Comparison of ENCODE assay signal across 8 cellular contexts in the genomic region with DNA sequence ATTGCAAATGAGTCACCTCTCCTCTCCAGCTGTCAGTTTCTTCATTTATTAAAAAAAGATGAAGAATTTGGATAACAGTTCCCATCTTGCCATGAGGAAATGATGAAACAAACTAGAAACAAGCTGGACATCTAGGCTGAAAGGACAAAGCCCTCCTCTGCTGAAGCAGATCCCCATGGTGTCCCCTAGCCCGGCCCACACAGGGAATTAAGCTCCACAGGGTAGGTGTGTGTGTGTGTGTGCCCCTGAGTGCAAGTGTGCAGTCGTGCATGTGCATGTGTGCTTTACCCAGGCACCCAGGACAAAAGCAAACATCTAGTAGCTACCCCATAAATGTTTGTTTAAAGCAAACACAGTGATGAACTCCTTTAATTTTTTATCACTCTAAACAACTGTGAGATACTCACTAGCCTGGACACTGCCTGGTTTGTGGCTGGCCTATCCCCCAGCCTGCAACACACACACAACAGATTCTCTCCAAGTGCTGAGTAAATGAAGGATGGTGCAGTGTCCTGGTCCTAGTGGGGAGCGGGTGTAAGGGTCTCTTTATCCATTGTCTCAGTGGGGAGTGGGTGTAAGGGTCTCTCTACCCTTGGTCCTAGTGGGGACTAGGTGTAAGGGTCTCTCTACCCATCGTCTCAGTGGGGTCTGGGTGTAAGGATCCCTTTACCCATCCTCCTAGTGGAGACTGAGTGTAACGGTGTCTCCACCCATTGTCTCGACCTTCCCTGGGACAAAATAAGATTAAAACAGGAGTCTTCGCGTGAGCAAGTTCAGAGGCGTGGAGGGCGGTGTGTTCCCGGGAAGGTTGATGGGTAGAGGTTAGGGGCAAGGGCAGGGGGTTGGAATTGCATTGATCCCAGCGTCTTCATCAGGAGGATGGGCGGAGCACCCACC. TPM values are rescaled to one million over a fixed set of nuclear protein-coding genes. Genes with fewer than 3 reads are reported as not detected.
DNase-seq lines count a peak whose midpoint lies in the region; ATAC-seq, FAIRE-seq and TF ChIP-seq lines count a peak whose summit lies in the region.

No MANE protein-coding gene starts in this region.

- no TSS peak for BruUV-seq in GM12878 (replicated peaks; lab: Mats Ljungman, UMichigan)

- no peaks in the 10 kb centered on the region for H4K20me1 ChIP-seq in GM12878 (ENCODE audit: control insufficient read depth, insufficient read depth)

- 15% methylated on average over 13 of the region's 13 CpGs for WGBS in GM12878 (ENCODE audit: insufficient coverage, insufficient replicate concordance, low lambda C conversion rate, missing lambda C conversion rate)

- RAD21 ChIA-PET in GM12878 (lab: Charles Lee; ENCODE audit: unreplicated experiment) = no interaction called here

- H3K9ac ChIP-seq in GM12878 (ENCODE audit: control insufficient read depth, insufficient read depth, low read length) (peak overlapping the region; percentile 10; the same call in 1 of the 2 replicates), stomach smooth muscle (ENCODE audit: low read length in 2 of 2) (peak overlapping the region; percentile 42 to 68)

- FAIRE-seq in HTR-8/SVneo (lab: Jason Lieb, UNC) = no peak
- no peak for FAIRE-seq in GM12878 (lab: Jason Lieb, UNC)

- H3K79me2 ChIP-seq in GM12878 (ENCODE audit: control insufficient read depth, insufficient read depth, low read length) = peaks cover 15% of the 10 kb centered on the region

- H3K27ac ChIP-seq in GM12878 (ENCODE audit: control insufficient read depth, insufficient read depth) (peak overlapping the region; percentile 27), stomach smooth muscle (ENCODE audit: low read length) (peak overlapping the region; percentile 80)

- H2AFZ ChIP-seq in GM12878 (ENCODE audit: control insufficient read depth, low read depth, low read length) = peak overlapping the region; percentile 68

- SMC1A ChIA-PET in GM12878 (lab: Charles Lee; ENCODE audit: uncharacterized antibody, unreplicated experiment) = interaction anchor here (2.7 kb wide), 1 partner anchor 8 kb away, joined by 10 read pairs; no protein-coding TSS in a partner anchor

- CTCF ChIA-PET in GM12878 (lab: Yijun Ruan, JAX) = interaction anchor here (0.6 to 1.7 kb wide), 3 partner anchors 13 to 78 kb away, joined by 3 to 4 read pairs (median 3); no protein-coding TSS in a partner anchor

- H3K9me3 ChIP-seq in BE2C = peaks cover 3% of the 10 kb centered on the region; the same call in 1 of the 2 replicates
- peaks cover 4% of the 10 kb centered on the region; the same call in 2 of the 3 replicates for H3K9me3 ChIP-seq in GM12878 (replicated peaks; ENCODE audit: control insufficient read depth, insufficient read depth, low read length)
- H3K9me3 ChIP-seq in stomach smooth muscle (ENCODE audit: control insufficient read depth in 2 of 2, low read length in 2 of 2) = peaks cover 3% of the 10 kb centered on the region in 2 donors

- POLR2A ChIA-PET in GM12878 (lab: Charles Lee) = no interaction called here

- no peak for TF ChIP-seq EP300 in GM12878 (IDR thresholded peaks at IDR 0.05; ENCODE audit: borderline replicate concordance in 1 of 2, control insufficient read depth in 1 of 2, low read depth in 2 of 2, low read length in 2 of 2)

- TF ChIP-seq POLR2A in GM12878 (IDR thresholded peaks at IDR 0.05; ENCODE audit: low read depth, low read length) = no peak

- H3K4me1 ChIP-seq in BE2C = no peaks in the 10 kb centered on the region
- H3K4me1 ChIP-seq in GM12878 (ENCODE audit: control insufficient read depth, insufficient read depth, low read length) = peaks cover 3% of the 10 kb centered on the region; the same call in 1 of the 2 replicates
- H3K4me1 ChIP-seq in stomach smooth muscle (ENCODE audit: control insufficient read depth, insufficient read depth, low read length) = peaks cover 51% of the 10 kb centered on the region

- H3K4me3 ChIP-seq in BE2C (ENCODE audit: low read depth, low read length) (peak overlapping the region; percentile 45), GM12878 (peak overlapping the region; percentile 44; the same call in 1 of the 2 replicates), stomach smooth muscle (ENCODE audit: low read length in 2 of 2) (peak overlapping the region; percentile 48 to 86)

- H3K27me3 ChIP-seq in BE2C = peaks cover 54% of the 10 kb centered on the region
- no peaks in the 10 kb centered on the region for H3K27me3 ChIP-seq in GM12878 (replicated peaks in 1 of 2; ENCODE audit: control insufficient read depth in 2 of 2, insufficient read depth in 2 of 2, low read length in 1 of 2)
- no peaks in the 10 kb centered on the region for H3K27me3 ChIP-seq in stomach smooth muscle (ENCODE audit: control insufficient read depth in 1 of 2, insufficient read depth in 2 of 2, low read length in 2 of 2)

- peak; percentile 21; the same call in 1 of the 2 replicates for TF ChIP-seq CTCF in BE2C (IDR thresholded peaks at IDR 0.05; ENCODE audit: low read depth, low read length)
- TF ChIP-seq CTCF in GM12878 (IDR thresholded peaks at IDR 0.05 in 2 of 3, conservative IDR thresholded peaks at IDR 0.05 in 1 of 3; ENCODE audit: control insufficient read depth in 2 of 3, extremely low read depth in 1 of 3, insufficient read depth in 1 of 3, low read depth in 3 of 3, low read length in 3 of 3) = peak in 2 of 3 experiments; percentile 23 to 29; a peak in 3 of 6 replicates

- intact Hi-C loops in GM12878 (cut with micrococcal nuclease; ENCODE audit: unreplicated experiment) = loop anchor here (10.0 kb wide), 2 partner anchors 316 to 474 kb away; no protein-coding TSS in a partner anchor

- TF ChIP-seq RAD21 in GM12878 (IDR thresholded peaks at IDR 0.05; ENCODE audit: insufficient read depth, low read depth, low read length) = no peak

- in situ Hi-C loops in GM12878 (cut with MboI) = no loop called here

- H3K36me3 ChIP-seq in BE2C = no peaks in the 10 kb centered on the region
- H3K36me3 ChIP-seq in GM12878 (ENCODE audit: control insufficient read depth in 2 of 2, insufficient read depth in 2 of 2, low read length in 1 of 2) = no peaks in the 10 kb centered on the region
- H3K36me3 ChIP-seq in stomach smooth muscle (ENCODE audit: control insufficient read depth in 2 of 2, insufficient read depth in 2 of 2, low read length in 2 of 2) = no peaks in the 10 kb centered on the region

- ATAC-seq in GM12878 = peak; percentile 19
- ATAC-seq in HG03045 (IDR thresholded peaks at IDR 0.05; ENCODE audit: unreplicated experiment) = no peak

- no peak for DNase-seq in BE2C
- peak; percentile 43 for DNase-seq in HTR-8/SVneo (ENCODE audit: insufficient read length, low spot score)
- DNase-seq in GM12878 (ENCODE audit: low read depth, low spot score) = no peak
- DNase-seq in iPS-NIHi7 (ENCODE audit: extremely low spot score) = peak; percentile 36
- no peak for DNase-seq in DMS79 (lab: John Stamatoyannopoulos, UW)
- no peak for DNase-seq in NCI-H187 (lab: John Stamatoyannopoulos, UW)

- H3K4me2 ChIP-seq in GM12878 (ENCODE audit: control insufficient read depth, insufficient read depth) = peak overlapping the region; percentile 59

TF ChIP-seq in GM12878, 131 proteins besides CTCF, POLR2A, EP300 and RAD21:
- TF ChIP-seq BHLHE40 (IDR thresholded peaks at IDR 0.05; ENCODE audit: borderline replicate concordance in 1 of 2, low read depth in 2 of 2, low read length in 1 of 2) (peak in 1 of 2 experiments; percentile 69; a peak in 2 of 4 replicates), POLR2AphosphoS5 (IDR thresholded peaks at IDR 0.05; ENCODE audit: low read length) (no peak)

RNA-seq across cellular contexts. Expression of gene EVC, which starts 0.7 kb away (rescaled TPM):
- polyA plus RNA-seq in BE2C (2012; ENCODE audit: insufficient read depth, insufficient read length, low read depth) = 0.57 TPM
- 162 and 193 TPM in 2 replicates for total RNA-seq in GM12878 (2013; cell fraction: nucleolus; rRNA removed)
- 27.1 and 29.3 TPM in 2 replicates for total RNA-seq in GM12878 (2014; rRNA removed)
- 22.4 and 23.0 TPM in 2 replicates for total RNA-seq in GM12878 (2014; rRNA removed; fragmentation: Illumina TruSeq; extraction: Trizol)
- 51.2 and 55.9 TPM in 2 replicates for total RNA-seq in GM12878 (2021)
- 3.5 TPM for polyA plus RNA-seq in GM12878 (2011; ENCODE audit: low read depth)
- 6.8 and 8.8 TPM in 2 replicates for polyA plus RNA-seq in GM12878 (2011; rRNA removed)
- polyA plus RNA-seq in GM12878 (2011; cell fraction: cytosol; rRNA removed) = 8.5 and 9.9 TPM in 2 replicates
- 44.5 and 74.2 TPM in 2 replicates for polyA plus RNA-seq in GM12878 (2011; cell fraction: nucleus; rRNA removed)
- polyA plus RNA-seq in GM12878 (2012) = 6.3 and 7.5 TPM in 2 replicates
- 21.4 and 26.6 TPM in 2 replicates for polyA plus RNA-seq in GM12878 (2014; fragmentation: Illumina TruSeq; extraction: Trizol)
- 1 to 10 TPM in 1 of 2 experiments, under 1 TPM in 1; 0.87 to 1.2 TPM for polyA plus RNA-seq in GM12878 (2014; fragmentation: Nextera tagmentation; extraction: Ambion mirVana)
- 33.8 and 36.0 TPM in 2 replicates for polyA plus RNA-seq in GM12878 (2014; rRNA removed)
- polyA plus RNA-seq in GM12878 (2016; fragmentation: Nextera tagmentation; extraction: Ambion mirVana) = 1 to 10 TPM; 2.0 to 3.0 TPM
- polyA minus RNA-seq in GM12878 (2011; rRNA and poly(A)+ RNA removed) = 13.7 and 22.3 TPM in 2 replicates
- polyA minus RNA-seq in GM12878 (2011; cell fraction: cytosol; rRNA and poly(A)+ RNA removed) = 7.4 and 10.7 TPM in 2 replicates
- polyA minus RNA-seq in GM12878 (2011; cell fraction: nucleus; rRNA and poly(A)+ RNA removed) = 36.5 and 58.0 TPM in 2 replicates

RNA-seq across cellular contexts. Expression of gene EVC2, which starts 2.0 kb away (rescaled TPM):
- polyA plus RNA-seq in BE2C (2012; ENCODE audit: insufficient read depth, insufficient read length, low read depth) = not detected
- 34.7 and 35.6 TPM in 2 replicates for total RNA-seq in GM12878 (2013; cell fraction: nucleolus; rRNA removed)
- total RNA-seq in GM12878 (2014; rRNA removed) (8.4 and 8.6 TPM in 2 replicates), GM12878 (2014; rRNA removed; fragmentation: Illumina TruSeq; extraction: Trizol) (6.1 and 6.8 TPM in 2 replicates), GM12878 (2021) (10.4 TPM in 2 replicates)
- polyA plus RNA-seq in GM12878 (2011; ENCODE audit: low read depth) = 1.0 TPM
- polyA plus RNA-seq in GM12878 (2011; rRNA removed) (1.6 and 1.9 TPM in 2 replicates), GM12878 (2014; fragmentation: Illumina TruSeq; extraction: Trizol) (4.8 and 5.2 TPM in 2 replicates), GM12878 (2014; fragmentation: Nextera tagmentation; extraction: Ambion mirVana) (under 1 TPM; 0.34 to 0.58 TPM), GM12878 (2014; rRNA removed) (4.6 and 5.3 TPM in 2 replicates), GM12878 (2016; fragmentation: Nextera tagmentation; extraction: Ambion mirVana) (1 to 10 TPM; 5.9 to 6.5 TPM)
- 2.0 and 2.6 TPM in 2 replicates for polyA plus RNA-seq in GM12878 (2011; cell fraction: cytosol; rRNA removed)
- 5.7 and 6.0 TPM in 2 replicates for polyA plus RNA-seq in GM12878 (2011; cell fraction: nucleus; rRNA removed)
- polyA plus RNA-seq in GM12878 (2012) = 1.1 and 1.6 TPM in 2 replicates
- 6.1 TPM in 2 replicates for polyA minus RNA-seq in GM12878 (2011; rRNA and poly(A)+ RNA removed)
- polyA minus RNA-seq in GM12878 (2011; cell fraction: cytosol; rRNA and poly(A)+ RNA removed) = 2.0 and 2.9 TPM in 2 replicates
- 4.0 and 5.7 TPM in 2 replicates for polyA minus RNA-seq in GM12878 (2011; cell fraction: nucleus; rRNA and poly(A)+ RNA removed)

Comparison
In these comparisons a context has a peak if more than half of its experiments do, and no peak if none do; other contexts are left out.
1. DNase-seq: peak in HTR-8/SVneo (single experiment) and iPS-NIHi7 (single experiment); none in BE2C (single experiment), GM12878 (single experiment), DMS79 (single experiment) and NCI-H187 (0 of 2).
2. Peak in every context shown above with its lines, with median percentiles within 50 percentile points of each other: H3K4me3 ChIP-seq.